In the genomic region with DNA sequence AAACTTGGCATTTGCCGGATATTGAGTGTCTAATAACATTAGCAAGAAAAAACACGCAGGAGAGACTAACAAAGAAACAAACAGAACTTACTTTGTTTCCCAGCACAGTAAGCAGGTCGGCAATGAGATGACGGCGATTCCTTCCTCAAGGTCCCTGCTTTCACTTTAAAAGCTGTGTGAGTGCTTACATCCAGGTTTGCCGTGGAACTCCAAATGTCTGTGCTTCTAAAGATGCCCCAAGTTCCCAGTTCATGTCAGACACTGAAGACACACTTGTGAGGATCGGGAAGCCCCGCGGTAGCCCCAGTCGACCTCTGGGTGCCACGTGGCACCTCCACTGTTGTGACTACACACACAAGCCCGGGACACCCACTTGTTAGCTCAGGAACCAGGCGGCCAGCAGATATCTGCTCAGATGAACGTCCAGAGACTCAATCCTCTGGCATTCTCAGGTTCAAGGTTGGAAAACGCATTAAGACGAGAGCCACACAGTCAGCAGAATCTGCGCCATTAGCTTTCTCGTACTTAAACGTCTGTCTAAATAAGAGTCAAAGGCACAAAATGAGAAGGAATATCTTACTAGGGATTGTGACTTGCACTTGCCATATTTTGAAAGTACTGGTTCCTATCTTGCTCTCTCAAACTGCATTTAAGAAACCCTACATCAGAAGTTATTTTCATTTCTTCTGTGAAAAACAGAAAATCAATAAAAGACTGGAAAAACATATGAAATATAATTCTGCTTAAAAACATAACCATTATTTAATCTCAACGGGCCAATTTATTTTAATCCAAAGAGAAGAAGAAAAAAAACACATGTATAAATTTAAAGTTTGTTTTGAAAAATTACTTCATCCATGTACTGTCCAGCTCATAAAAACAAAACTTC, we compare ENCODE assay signal across 9 cellular contexts.
A peak's percentile ranks its signal among the peaks of the same experiment; 100 is the strongest.
DNase-seq lines count a peak whose midpoint lies in the region; FAIRE-seq and TF ChIP-seq lines count a peak whose summit lies in the region.
"Had no signal": no experiment of that assay in that cellular context is flagged by ENCODE, and none has a peak within 500 bp of the region (broad histone marks: within the 10 kb centered on the region; RNA-seq: fewer than 3 reads in every experiment).

No MANE protein-coding gene starts in this region.

- POLR2A ChIA-PET in endothelial cell of umbilical vein (lab: Charles Lee) = no interaction called here

- H3K27me3 Mint-ChIP-seq in T-helper 1 cell treated with Interleukin-12 subunit alpha and Interleukin-12 subunit beta and Interleukin-4 antibody, amounts not matched to agents 30 μg/mL and 1 μg/mL, for 36 hours (ENCODE audit: low read depth) = no peaks in the 10 kb centered on the region

- CTCF ChIA-PET in endothelial cell of umbilical vein (lab: Charles Lee) = interaction anchor here (0.6 to 3.1 kb wide), 6 partner anchors 10 to 66 kb away, joined by 3 to 11 read pairs (median 4); no protein-coding TSS in a partner anchor

- peak overlapping the region; percentile 74 for H3K4me3 Mint-ChIP-seq in T-helper 1 cell treated with Interleukin-12 subunit alpha and Interleukin-12 subunit beta and Interleukin-4 antibody, amounts not matched to agents 30 μg/mL and 1 μg/mL, for 36 hours

- no peaks in the 10 kb centered on the region for H3K9me1 ChIP-seq in endothelial cell of umbilical vein (replicated peaks; ENCODE audit: control insufficient read depth, extremely low read depth, insufficient read depth, low read length)

- peaks cover 66% of the 10 kb centered on the region for H3K36me3 Mint-ChIP-seq in T-helper 1 cell treated with Interleukin-12 subunit alpha and Interleukin-12 subunit beta and Interleukin-4 antibody, amounts not matched to agents 30 μg/mL and 1 μg/mL, for 36 hours (ENCODE audit: low read depth)

- H3K4me2 ChIP-seq in endothelial cell of umbilical vein (ENCODE audit: insufficient read depth, low read length) = peak overlapping the region; percentile 43

- peak overlapping the region; percentile 59 for H3K9ac ChIP-seq in endothelial cell of umbilical vein (replicated peaks; ENCODE audit: extremely low read depth, insufficient read depth, low read length)

- H3K27me3 ChIP-seq in endothelial cell of umbilical vein (ENCODE audit: control insufficient read depth in 2 of 2, insufficient read depth in 2 of 2, low read length in 2 of 2) (no peaks in the 10 kb centered on the region), neutrophil (no peaks in the 10 kb centered on the region)

- H3K4me1 ChIP-seq in endothelial cell of umbilical vein (ENCODE audit: control insufficient read depth, extremely low read depth, insufficient read depth, low read length) = peaks cover 13% of the 10 kb centered on the region
- H3K4me1 ChIP-seq in neutrophil (ENCODE audit: control insufficient read depth in 1 of 2, insufficient read depth in 1 of 2, low read depth in 1 of 2, low read length in 1 of 2) = peaks cover 22 to 24% of the 10 kb centered on the region in 2 experiments

- H4K20me1 ChIP-seq in endothelial cell of umbilical vein (replicated peaks; ENCODE audit: control insufficient read depth, extremely low read depth, insufficient read depth, low read length) = no peaks in the 10 kb centered on the region

- peak; percentile 28 for FAIRE-seq in endothelial cell of umbilical vein (lab: Jason Lieb, UNC)

- H3K27ac ChIP-seq in endothelial cell of umbilical vein (ENCODE audit: insufficient read depth, low read depth, low read length) (peak overlapping the region; percentile 14), neutrophil (peak overlapping the region; percentile 64)
- H3K27ac ChIP-seq: 22Rv1 had no signal

- no peak overlapping the region for H2AFZ ChIP-seq in endothelial cell of umbilical vein (ENCODE audit: low read depth, low read length)

- peak; percentile 21 for DNase-seq in DMS 273 (lab: John Stamatoyannopoulos, UW; ENCODE audit: unreplicated experiment)
- DNase-seq in DMS 273 treated with DMSO at 0.1 percent for 48 hours (lab: John Stamatoyannopoulos, UW) = no peak
- peak; percentile 55 for DNase-seq in endothelial cell of umbilical vein (ENCODE audit: low read depth, low spot score)
- DNase-seq in NCI-H2196 (lab: John Stamatoyannopoulos, UW; ENCODE audit: unreplicated experiment) = no peak
- DNase-seq in DMS79 treated with DMSO at 0.1 percent for 48 hours (lab: John Stamatoyannopoulos, UW) = no peak
- no peak for DNase-seq in foreskin melanocyte

- BruUV-seq in endothelial cell of umbilical vein (replicated peaks; lab: Mats Ljungman, UMichigan) = TSS peak; percentile 47

- H3K4me1 Mint-ChIP-seq in T-helper 1 cell treated with Interleukin-12 subunit alpha and Interleukin-12 subunit beta and Interleukin-4 antibody, amounts not matched to agents 30 μg/mL and 1 μg/mL, for 36 hours (ENCODE audit: low read depth) = peaks cover 82% of the 10 kb centered on the region

- H3K27ac Mint-ChIP-seq in T-helper 1 cell treated with Interleukin-12 subunit alpha and Interleukin-12 subunit beta and Interleukin-4 antibody, amounts not matched to agents 30 μg/mL and 1 μg/mL, for 36 hours = peak overlapping the region; percentile 87

- H3K4me3 ChIP-seq in endothelial cell of umbilical vein (replicated peaks in 1 of 3; ENCODE audit: insufficient read depth in 1 of 3, low read depth in 1 of 3, low read length in 3 of 3) = peak overlapping the region; percentile 6 to 29 (median 25)
- peak overlapping the region; percentile 23 to 48 for H3K4me3 ChIP-seq in neutrophil (ENCODE audit: low read depth in 1 of 2, low read length in 1 of 2)

- no peaks in the 10 kb centered on the region for H3K9me3 ChIP-seq in endothelial cell of umbilical vein (replicated peaks; ENCODE audit: control insufficient read depth, insufficient read depth, low read length)
- H3K9me3 ChIP-seq in neutrophil = no peaks in the 10 kb centered on the region

- intact Hi-C loops in endothelial cell of umbilical vein (cut with micrococcal nuclease) = no loop called here

- dilution Hi-C loops in endothelial cell of umbilical vein (cut with MboI; ENCODE audit: extremely low pct_ligation_motif_present, low sequenced_read_pairs) = no loop called here

- peaks cover 0 to 4% of the 10 kb centered on the region in 2 experiments for H3K36me3 ChIP-seq in endothelial cell of umbilical vein (ENCODE audit: control insufficient read depth in 2 of 2, extremely low read depth in 1 of 2, insufficient read depth in 2 of 2, low read length in 2 of 2)
- peaks cover 27% of the 10 kb centered on the region for H3K36me3 ChIP-seq in neutrophil

- H3K79me2 ChIP-seq in endothelial cell of umbilical vein (ENCODE audit: control insufficient read depth, insufficient read depth, low read length) = peaks cover 1% of the 10 kb centered on the region

- TF ChIP-seq CTCF in endothelial cell of umbilical vein (IDR thresholded peaks at IDR 0.05; ENCODE audit: extremely low read depth in 1 of 2, insufficient read depth in 1 of 2, low read depth in 1 of 2, low read length in 2 of 2) = no peak
- no peak for TF ChIP-seq CTCF in neutrophil (IDR thresholded peaks at IDR 0.05)

- H3K9me3 Mint-ChIP-seq in T-helper 1 cell treated with Interleukin-12 subunit alpha and Interleukin-12 subunit beta and Interleukin-4 antibody, amounts not matched to agents 30 μg/mL and 1 μg/mL, for 36 hours = no peaks in the 10 kb centered on the region

- no peak for TF ChIP-seq POLR2A in endothelial cell of umbilical vein (IDR thresholded peaks at IDR 0.05; ENCODE audit: low read depth, low read length)

TF ChIP-seq in endothelial cell of umbilical vein, 7 proteins besides CTCF, POLR2A, EP300 and RAD21:
- TF ChIP-seq POLR2AphosphoS5 (IDR thresholded peaks at IDR 0.05; ENCODE audit: insufficient read depth, low read depth, low read length) (no peak), MYC (IDR thresholded peaks at IDR 0.05; ENCODE audit: low read depth, low read length) (no peak), EZH2 (IDR thresholded peaks at IDR 0.05; ENCODE audit: borderline replicate concordance, low read depth, low read length, severe bottlenecking) (no peak), JUN (IDR thresholded peaks at IDR 0.05; ENCODE audit: borderline replicate concordance, insufficient read depth, insufficient read length, low read depth) (no peak), GATA2 (IDR thresholded peaks at IDR 0.05; ENCODE audit: insufficient read depth, insufficient read length, low read depth, low read length) (no peak)
- TF ChIP-seq, protein P1, sequence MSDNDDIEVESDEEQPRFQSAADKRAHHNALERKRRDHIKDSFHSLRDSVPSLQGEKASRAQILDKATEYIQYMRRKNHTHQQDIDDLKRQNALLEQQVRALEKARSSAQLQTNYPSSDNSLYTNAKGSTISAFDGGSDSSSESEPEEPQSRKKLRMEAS (IDR thresholded peaks at IDR 0.05; ENCODE audit: insufficient read depth, insufficient read length) = no peak

Comparison
In these comparisons a context has a peak if more than half of its experiments do, and no peak if none do; other contexts are left out.
1. DNase-seq: peak in DMS 273 (single experiment) and endothelial cell of umbilical vein (single experiment); none in DMS 273 treated with DMSO at 0.1 percent for 48 hours (single experiment), NCI-H2196 (single experiment), DMS79 treated with DMSO at 0.1 percent for 48 hours (single experiment) and foreskin melanocyte (single experiment).